Comparison of ENCODE assay signal across 8 cellular contexts in genomic region chr1:182391362-182392044, GRCh38. TPM values are rescaled to one million over a fixed set of nuclear protein-coding genes. Genes with fewer than 3 reads are reported as not detected.
DNase-seq lines count a peak whose midpoint lies in the region; ATAC-seq, FAIRE-seq and TF ChIP-seq lines count a peak whose summit lies in the region.

TSS of gene GLUL (minus strand) at chr1:182391790. CDS start at chr1:182388737, 3,053 bp downstream.

- no peak within 1 kb of the TSS for H2BK15ac ChIP-seq in H1 (ENCODE audit: low read length)

- peak within 1 kb of the TSS; percentile 79 for H2BK5ac ChIP-seq in H1 (ENCODE audit: low read depth, low read length)

- H3K36me3 Mint-ChIP-seq in CD4-positive, CD25-positive, alpha-beta regulatory T cell, result no peaks in the 10 kb centered on the region
- H3K36me3 Mint-ChIP-seq in memory B cell, result no peaks in the 10 kb centered on the region

- H4K20me1 ChIP-seq in H1 (replicated peaks in 1 of 2; ENCODE audit: control insufficient read depth in 1 of 2, insufficient read depth in 2 of 2, low read length in 2 of 2), result peaks cover 27 to 33% of the 10 kb centered on the region in 2 experiments

- peak within 1 kb of the TSS; percentile 25 for H4K91ac ChIP-seq in H1 (replicated peaks; ENCODE audit: insufficient read length, low read length)

- peak within 1 kb of the TSS; percentile 98 for H4K8ac ChIP-seq in H1 (ENCODE audit: extremely low read depth, insufficient read depth, low read length)

- peak within 1 kb of the TSS; percentile 88 to 96 (median 92) for H3K27ac Mint-ChIP-seq in CD4-positive, CD25-positive, alpha-beta regulatory T cell
- H3K27ac Mint-ChIP-seq in memory B cell, result peak within 1 kb of the TSS; percentile 88

- peak within 1 kb of the TSS; percentile 12 for H3K14ac ChIP-seq in H1 (ENCODE audit: insufficient read length)

- peak; percentile 99 for TF ChIP-seq POLR2A in H1 (IDR thresholded peaks at IDR 0.05; ENCODE audit: control extremely low read depth in 1 of 2, low read depth in 2 of 2, low read length in 2 of 2)

- no peak within 1 kb of the TSS; the same call in 1 of the 2 replicates for H2BK12ac ChIP-seq in H1 (ENCODE audit: low read depth, low read length)

- WGBS in H1 (ENCODE audit: extremely low coverage in 1 of 2, insufficient coverage in 1 of 2, insufficient read length in 1 of 2, insufficient replicate concordance in 2 of 2, low coverage in 1 of 2, low lambda C conversion rate in 2 of 2, missing lambda C conversion rate in 1 of 2), 2 experiments, result 2% methylated on average over 20 of the region's 70 CpGs; no CpG with 5 or more reads in 1 of the 2 experiments

- no peak for TF ChIP-seq EP300 in H1 (IDR thresholded peaks at IDR 0.05; ENCODE audit: borderline replicate concordance in 1 of 2, low read depth in 2 of 2, low read length in 2 of 2)

- CTCF ChIA-PET in H1 (lab: Charles Lee; ENCODE audit: partially characterized antibody), result interaction anchor here (1.1 to 1.9 kb wide), 4 partner anchors 14 to 318 kb away, joined by 3 to 6 read pairs (median 4); no protein-coding TSS in a partner anchor

- H2AFZ ChIP-seq in H1 (ENCODE audit: low read length), result no peak within 1 kb of the TSS

- H2AK5ac ChIP-seq in H1 (ENCODE audit: low read depth, low read length), result no peak within 1 kb of the TSS

- POLR2A ChIA-PET in H1 (lab: Charles Lee; ENCODE audit: partially characterized antibody), result interaction anchor here (0.6 to 2.0 kb wide), 51 partner anchors 9 to 506 kb away, joined by 3 to 40 read pairs (median 4); partner anchors contain the start of gene TEDDM1

- peaks cover 6 to 23% (median 11%) of the 10 kb centered on the region in 4 donors for H3K4me1 Mint-ChIP-seq in CD4-positive, CD25-positive, alpha-beta regulatory T cell
- peaks cover 22% of the 10 kb centered on the region for H3K4me1 Mint-ChIP-seq in memory B cell

- H3K4me3 ChIP-seq in CD4-positive, CD25-positive, alpha-beta regulatory T cell (ENCODE audit: low read depth, low read length), result peak within 1 kb of the TSS; percentile 64
- peak within 1 kb of the TSS; percentile 68 to 99 (median 96) for H3K4me3 ChIP-seq in H1 (ENCODE audit: extremely low read depth in 1 of 4, insufficient read depth in 2 of 4, low read depth in 3 of 4, low read length in 4 of 4)

- H3K4me1 ChIP-seq in CD4-positive, CD25-positive, alpha-beta regulatory T cell (ENCODE audit: control insufficient read depth, insufficient read depth, low read length, poor library complexity, severe bottlenecking), result peaks cover 13% of the 10 kb centered on the region
- peaks cover 4 to 12% (median 8%) of the 10 kb centered on the region in 4 experiments; a peak in 5 of 7 replicates for H3K4me1 ChIP-seq in H1 (replicated peaks in 1 of 4; ENCODE audit: control insufficient read depth in 3 of 4, insufficient read depth in 4 of 4, low read length in 3 of 4)

- peaks cover 17% of the 10 kb centered on the region for H3K27me3 ChIP-seq in CD4-positive, CD25-positive, alpha-beta regulatory T cell (ENCODE audit: control insufficient read depth, insufficient read depth, low read length)
- no peaks in the 10 kb centered on the region; a peak in 1 of 7 replicates for H3K27me3 ChIP-seq in H1 (replicated peaks in 1 of 4; ENCODE audit: control insufficient read depth in 3 of 4, extremely low read depth in 1 of 4, insufficient read depth in 3 of 4, low read length in 3 of 4)

- peaks cover 33% of the 10 kb centered on the region for H3K27me3 Mint-ChIP-seq in CD4-positive, CD25-positive, alpha-beta regulatory T cell
- H3K27me3 Mint-ChIP-seq in memory B cell, result peaks cover 12% of the 10 kb centered on the region

- FAIRE-seq in H1 (lab: Jason Lieb, UNC), result no peak

- no peak for TF ChIP-seq RAD21 in H1 (IDR thresholded peaks at IDR 0.05 in 1 of 2, conservative IDR thresholded peaks at IDR 0.05 in 1 of 2; ENCODE audit: low read depth in 2 of 2, low read length in 2 of 2)

- H3K9ac ChIP-seq in H1 (replicated peaks in 1 of 4; ENCODE audit: extremely low read depth in 1 of 4, low read depth in 3 of 4, low read length in 3 of 4), result peak within 1 kb of the TSS; percentile 92 to 98 (median 94)

- H2BK20ac ChIP-seq in H1 (ENCODE audit: low read length), result no peak within 1 kb of the TSS

- H3K36me3 ChIP-seq in CD4-positive, CD25-positive, alpha-beta regulatory T cell (ENCODE audit: control insufficient read depth, insufficient read depth, low read length), result no peaks in the 10 kb centered on the region
- peaks cover 20 to 41% (median 22%) of the 10 kb centered on the region in 4 experiments for H3K36me3 ChIP-seq in H1 (ENCODE audit: control insufficient read depth in 2 of 4, insufficient read depth in 4 of 4, low read length in 3 of 4)

- no peaks in the 10 kb centered on the region for H3K9me3 ChIP-seq in CD4-positive, CD25-positive, alpha-beta regulatory T cell (ENCODE audit: control insufficient read depth in 2 of 2, low read length in 2 of 2)
- no peaks in the 10 kb centered on the region for H3K9me3 ChIP-seq in H1 (ENCODE audit: insufficient read depth in 2 of 2, low read depth in 1 of 2, low read length in 1 of 2)

- peaks cover 33 to 60% of the 10 kb centered on the region in 2 experiments for H3K79me2 ChIP-seq in H1 (ENCODE audit: control insufficient read depth in 1 of 2, insufficient read depth in 2 of 2, low read length in 2 of 2)

- peak within 1 kb of the TSS; percentile 88 for H4K5ac ChIP-seq in H1 (ENCODE audit: insufficient read length, low read depth, low read length)

- peak; percentile 64 to 69 for ATAC-seq in CD4-positive, CD25-positive, alpha-beta regulatory T cell (ENCODE audit: low read depth in 2 of 2)
- peak; percentile 74 for ATAC-seq in GM19452 (IDR thresholded peaks at IDR 0.05; ENCODE audit: unreplicated experiment)
- ATAC-seq in HG03575 (IDR thresholded peaks at IDR 0.05; ENCODE audit: extremely low read depth, insufficient number of reproducible peaks, low FRiP score, unreplicated experiment), result peak; percentile 32
- ATAC-seq in memory B cell (ENCODE audit: low read depth), result peak; percentile 71

- peaks cover 0 to 3% (median 0%) of the 10 kb centered on the region in 7 donors for H3K9me3 Mint-ChIP-seq in CD4-positive, CD25-positive, alpha-beta regulatory T cell
- H3K9me3 Mint-ChIP-seq in memory B cell, result no peaks in the 10 kb centered on the region

- peaks cover 10% of the 10 kb centered on the region for H3K79me1 ChIP-seq in H1 (ENCODE audit: low read depth, low read length)

- no peak within 1 kb of the TSS for H2BK120ac ChIP-seq in H1 (replicated peaks; ENCODE audit: low read depth, low read length)

- H3K4me3 Mint-ChIP-seq in CD4-positive, CD25-positive, alpha-beta regulatory T cell, result peak within 1 kb of the TSS; percentile 89 to 92 (median 91)
- peak within 1 kb of the TSS; percentile 93 for H3K4me3 Mint-ChIP-seq in memory B cell

- peak within 1 kb of the TSS; percentile 29 for H3K27ac ChIP-seq in CD4-positive, CD25-positive, alpha-beta regulatory T cell (ENCODE audit: insufficient read depth, low read length, poor library complexity, severe bottlenecking)
- peak within 1 kb of the TSS; percentile 97 for H3K27ac ChIP-seq in H1 (ENCODE audit: low read depth, low read length)

- peak within 1 kb of the TSS; percentile 53 for H3K4ac ChIP-seq in H1 (replicated peaks; ENCODE audit: insufficient read length, low read depth, low read length)

- H3K4me2 ChIP-seq in H1 (ENCODE audit: insufficient read depth in 1 of 2, low read depth in 2 of 2, low read length in 2 of 2), result peak within 1 kb of the TSS; percentile 94 to 95

- H3K18ac ChIP-seq in H1 (ENCODE audit: extremely low read depth, low read length), result peak within 1 kb of the TSS; percentile 85; the same call in 1 of the 2 replicates

- no peak for TF ChIP-seq CTCF in H1 (IDR thresholded peaks at IDR 0.05; ENCODE audit: control extremely low read depth in 1 of 3, insufficient read depth in 1 of 3, low read depth in 1 of 3, low read length in 3 of 3)

- DNase-seq in CD4-positive, CD25-positive, alpha-beta regulatory T cell, result peak; percentile 39 to 90 (median 51)
- DNase-seq in NCI-H774 (lab: John Stamatoyannopoulos, UW), result peak; percentile 95
- peak; percentile 83 for DNase-seq in activated CD8-positive, alpha-beta memory T cell treated with anti-CD3 and anti-CD28 coated beads for 24 hours
- DNase-seq in H1 (ENCODE audit: low read depth in 1 of 2, low spot score in 2 of 2), result peak; percentile 89 to 94
- DNase-seq in memory B cell (ENCODE audit: low spot score in 2 of 2), result peak; percentile 28 to 38
- peak; percentile 26 for DNase-seq in stimulated activated CD8-positive, alpha-beta memory T cell treated with anti-CD3 and anti-CD28 coated beads, Interleukin-12 subunit alpha, Interleukin-12 subunit beta, amount 100 ng/mL, for 1 hour (ENCODE audit: low read depth)

- peak within 1 kb of the TSS; percentile 77 for H3K56ac ChIP-seq in H1 (replicated peaks; ENCODE audit: insufficient read length, low read depth, low read length)

- H3K23me2 ChIP-seq in H1 (ENCODE audit: low read depth, low read length), result peaks cover 8% of the 10 kb centered on the region

- H3K23ac ChIP-seq in H1 (ENCODE audit: insufficient read length), result no peak within 1 kb of the TSS

TF ChIP-seq in H1, 55 proteins besides CTCF, POLR2A, EP300 and RAD21 (continues in another document):
- no peak for TF ChIP-seq SUZ12 (IDR thresholded peaks at IDR 0.05; ENCODE audit: low read length)
- no peak; the same call in none of the 2 replicates for TF ChIP-seq PHF8 (conservative IDR thresholded peaks at IDR 0.05; ENCODE audit: low read depth, low read length)
- TF ChIP-seq CHD1 (IDR thresholded peaks at IDR 0.05; ENCODE audit: low read depth, low read length), result no peak; the same call in 1 of the 2 replicates
- peak; percentile 69 for TF ChIP-seq USF2 (IDR thresholded peaks at IDR 0.05; ENCODE audit: low read length)
- peak; percentile 50 for TF ChIP-seq NANOG (IDR thresholded peaks at IDR 0.05; ENCODE audit: insufficient read depth, low read depth, low read length, poor library complexity, severe bottlenecking)

RNA-seq across cellular contexts. Expression of gene GLUL, which starts in this region (rescaled TPM):
- total RNA-seq in CD4-positive, CD25-positive, alpha-beta regulatory T cell, result 69.5 TPM
- 10 to 100 TPM; 27.3 to 52.5 (median 40.8) TPM for polyA plus RNA-seq in CD4-positive, CD25-positive, alpha-beta regulatory T cell
- 453 and 457 TPM in 2 replicates for total RNA-seq in H1 (2021; fragmentation: NEBNext Ultra II Directional; extraction: Animal tissue kit (Norgen Biotek cat#: 25700))
- polyA plus RNA-seq in H1 (2011; rRNA removed), result 261 and 313 TPM in 2 replicates
- polyA plus RNA-seq in H1 (2011; cell fraction: cytosol; rRNA removed), result 310 TPM
- 796 TPM for polyA plus RNA-seq in H1 (2011; cell fraction: nucleus; rRNA removed)
- 369 to 470 TPM (median 416 TPM) in 4 replicates for polyA plus RNA-seq in H1 (2012, experiment 1 of 2)
- 263 TPM for polyA plus RNA-seq in H1 (2012, experiment 2 of 2)
- 204 TPM for polyA plus RNA-seq in H1 (2013, experiment 1 of 2)
- polyA plus RNA-seq in H1 (2013, experiment 2 of 2), result 205 TPM
- polyA minus RNA-seq in H1 (2011; rRNA and poly(A)+ RNA removed), result 474 and 542 TPM in 2 replicates
- 279 TPM for polyA minus RNA-seq in H1 (2011; cell fraction: cytosol; rRNA and poly(A)+ RNA removed)
- polyA minus RNA-seq in H1 (2011; cell fraction: nucleus; rRNA and poly(A)+ RNA removed), result 209 TPM

Comparison
In these comparisons a context has a peak if more than half of its experiments do, and no peak if none do; other contexts are left out.
1. Peak in every context shown above with its lines: DNase-seq, ATAC-seq, H3K4me3 ChIP-seq and H3K27ac ChIP-seq.
2. DNase-seq: peak in every context shown above with its lines; median percentile 95 in NCI-H774; 92 in H1; 83 in activated CD8-positive, alpha-beta memory T cell treated with anti-CD3 and anti-CD28 coated beads for 24 hours; 51 in CD4-positive, CD25-positive, alpha-beta regulatory T cell; 33 in memory B cell; 26 in stimulated activated CD8-positive, alpha-beta memory T cell treated with anti-CD3 and anti-CD28 coated beads, Interleukin-12 subunit alpha, Interleukin-12 subunit beta, amount 100 ng/mL, for 1 hour.